In genomic region chr7:116583653-116584052, GRCh38 we compare ENCODE assay signal across 10 cellular contexts. TPM values are rescaled to one million over a fixed set of nuclear protein-coding genes. Genes with fewer than 3 reads are reported as not detected.
A peak's percentile ranks its signal among the peaks of the same experiment; 100 is the strongest.
DNase-seq lines count a peak whose midpoint lies in the region; ATAC-seq and TF ChIP-seq lines count a peak whose summit lies in the region.
"Had no signal": no experiment of that assay in that cellular context is flagged by ENCODE, and none has a peak within 500 bp of the region (broad histone marks: within the 10 kb centered on the region; RNA-seq: fewer than 3 reads in every experiment).

No MANE protein-coding gene starts in this region.

- peak; percentile 93 for ATAC-seq in GM19372 (IDR thresholded peaks at IDR 0.05; ENCODE audit: low read depth, unreplicated experiment)
- peak; percentile 97 for ATAC-seq in HG03159 (IDR thresholded peaks at IDR 0.05; ENCODE audit: unreplicated experiment)
- peak; percentile 40 for ATAC-seq in central memory CD8-positive, alpha-beta T cell (replicated peaks; ENCODE audit: extremely low read depth, poor library complexity, severe bottlenecking)
- ATAC-seq in PC-3, result no peak

- H3K4me3 ChIP-seq in GM06990 (replicated peaks; ENCODE audit: low read depth, low read length) (no peak overlapping the region; the same call in 1 of the 2 replicates), MG63 (no peak overlapping the region), PC-3 (ENCODE audit: low read length) (no peak overlapping the region)
- H3K4me3 ChIP-seq: lung had no signal

- no peaks in the 10 kb centered on the region for H3K9me2 ChIP-seq in PC-3 (replicated peaks; ENCODE audit: low read length)

- no peak overlapping the region for H3K27ac ChIP-seq in PC-3 (ENCODE audit: low read length)

- no peaks in the 10 kb centered on the region for H3K27me3 Mint-ChIP-seq in central memory CD8-positive, alpha-beta T cell

- POLR2A ChIA-PET in PC-3 (lab: Charles Lee; ENCODE audit: unreplicated experiment), result no interaction called here

- no peaks in the 10 kb centered on the region for H3K36me3 ChIP-seq in GM06990 (ENCODE audit: control insufficient read depth, insufficient read depth, low read length)
- H3K36me3 ChIP-seq in MG63, result 0 out of 2 replicates have a peak, but pooled peaks cover 2% of the 10 kb centered on the region
- H3K36me3 ChIP-seq in PC-3 (ENCODE audit: low read depth, low read length), result no peaks in the 10 kb centered on the region

- no TSS peak for BruUV-seq in PC-3 (replicated peaks; lab: Mats Ljungman, UMichigan)

- DNase-seq in GM06990 (ENCODE audit: extremely low read depth, insufficient read length) (peak; percentile 61), MG63 (no peak), NCI-H82 (lab: John Stamatoyannopoulos, UW) (no peak), DMS79 (lab: John Stamatoyannopoulos, UW) (no peak), PC-3 (no peak)
- no peak for DNase-seq in central memory CD8-positive, alpha-beta T cell (ENCODE audit: low spot score in 2 of 2)

- peaks cover 4% of the 10 kb centered on the region; the same call in 1 of the 2 replicates for H3K9me3 ChIP-seq in MG63
- H3K9me3 ChIP-seq in PC-3 (ENCODE audit: low read length), result no peaks in the 10 kb centered on the region

- intact Hi-C loops in PC-3 (cut with micrococcal nuclease), result no loop called here

- TF ChIP-seq CTCF in GM06990 (IDR thresholded peaks at IDR 0.05; ENCODE audit: insufficient read depth, low read length, poor library complexity, severe bottlenecking), result peak; percentile 32
- no peak for TF ChIP-seq CTCF in PC-3 (conservative IDR thresholded peaks at IDR 0.05; ENCODE audit: low read depth, low read length)

- H3K79me2 ChIP-seq in PC-3 (ENCODE audit: low read length), result no peaks in the 10 kb centered on the region

- H3K27ac Mint-ChIP-seq in central memory CD8-positive, alpha-beta T cell (ENCODE audit: low read depth), result peak overlapping the region; percentile 89

- no peaks in the 10 kb centered on the region for H3K9me3 Mint-ChIP-seq in central memory CD8-positive, alpha-beta T cell
- H3K9me3 Mint-ChIP-seq: activated T-helper 1 cell treated with anti-CD3 and anti-CD28 coated beads, Interleukin-12 subunit alpha, Interleukin-12 subunit beta, Interleukin-2, Interleukin-4 antibody, amounts not matched to agents 30 ng/mL and 10 ng/mL and 1 ng/mL, durations not matched to agents 14 hours and 24 hours and 36 hours had no signal

- no peaks in the 10 kb centered on the region for H3F3A ChIP-seq in PC-3 (ENCODE audit: low read length, unreplicated experiment)

- no peak overlapping the region for H3K9ac ChIP-seq in PC-3 (ENCODE audit: low read length)

- H3K36me3 Mint-ChIP-seq in central memory CD8-positive, alpha-beta T cell (ENCODE audit: insufficient read depth), result no peaks in the 10 kb centered on the region

- H3K27me3 ChIP-seq in GM06990 (replicated peaks; ENCODE audit: control insufficient read depth, insufficient read depth, low read length), result no peaks in the 10 kb centered on the region
- no peaks in the 10 kb centered on the region for H3K27me3 ChIP-seq in MG63
- H3K27me3 ChIP-seq in PC-3 (ENCODE audit: low read length), result no peaks in the 10 kb centered on the region

- no peak overlapping the region for H3K4me2 ChIP-seq in PC-3 (ENCODE audit: low read length)

- H3K4me3 Mint-ChIP-seq in central memory CD8-positive, alpha-beta T cell, result peak overlapping the region; percentile 58
- H3K4me3 Mint-ChIP-seq: activated T-helper 1 cell treated with anti-CD3 and anti-CD28 coated beads, Interleukin-12 subunit alpha, Interleukin-12 subunit beta, Interleukin-2, Interleukin-4 antibody, amounts not matched to agents 30 ng/mL and 10 ng/mL and 1 ng/mL, durations not matched to agents 14 hours and 24 hours and 36 hours had no signal

- H2AFZ ChIP-seq in PC-3 (ENCODE audit: low read length), result no peak overlapping the region

- H3K4me1 ChIP-seq in PC-3 (ENCODE audit: insufficient read depth, low read length), result peaks cover 14% of the 10 kb centered on the region

- peaks cover 16% of the 10 kb centered on the region for H3K4me1 Mint-ChIP-seq in central memory CD8-positive, alpha-beta T cell

- H4K20me1 ChIP-seq in PC-3 (ENCODE audit: low read length), result no peaks in the 10 kb centered on the region

- CTCF ChIA-PET in PC-3 (lab: Charles Lee), result no interaction called here

RNA-seq across cellular contexts. Expression of gene CAV1, which starts 58.8 kb away (rescaled TPM):
- total RNA-seq in MG63 (2014; rRNA removed; shearing (Covaris generic); ENCODE audit: low replicate concordance), result 287 and 342 TPM in 2 replicates
- 284 and 296 TPM in 2 replicates for total RNA-seq in PC-3 (2014; rRNA removed)
